ENCODE assay signal across 1 cellular context in genomic region chr2:74747411-74748080, GRCh38.
TF ChIP-seq lines count a peak whose summit lies in the region.

No MANE protein-coding gene starts in this region.

TF ChIP-seq in HepG2, 621 proteins besides CTCF, POLR2A, EP300 and RAD21 (continued from another document and continues in another):
- TF ChIP-seq ZSCAN25 (CRISPR knock-in tag; IDR thresholded peaks at IDR 0.05): 0 out of 2 replicates have a peak, but pooled peaks have one; percentile 55
- TF ChIP-seq, protein P1, sequence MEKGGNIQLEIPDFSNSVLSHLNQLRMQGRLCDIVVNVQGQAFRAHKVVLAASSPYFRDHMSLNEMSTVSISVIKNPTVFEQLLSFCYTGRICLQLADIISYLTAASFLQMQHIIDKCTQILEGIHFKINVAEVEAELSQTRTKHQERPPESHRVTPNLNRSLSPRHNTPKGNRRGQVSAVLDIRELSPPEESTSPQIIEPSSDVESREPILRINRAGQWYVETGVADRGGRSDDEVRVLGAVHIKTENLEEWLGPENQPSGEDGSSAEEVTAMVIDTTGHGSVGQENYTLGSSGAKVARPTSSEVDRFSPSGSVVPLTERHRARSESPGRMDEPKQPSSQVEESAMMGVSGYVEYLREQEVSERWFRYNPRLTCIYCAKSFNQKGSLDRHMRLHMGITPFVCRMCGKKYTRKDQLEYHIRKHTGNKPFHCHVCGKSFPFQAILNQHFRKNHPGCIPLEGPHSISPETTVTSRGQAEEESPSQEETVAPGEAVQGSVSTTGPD (CRISPR knock-in tag; IDR thresholded peaks at IDR 0.05): peak; percentile 83
- TF ChIP-seq ZNF121 (CRISPR knock-in tag; IDR thresholded peaks at IDR 0.05): no peak; the same call in 1 of the 2 replicates
- TF ChIP-seq KAT8 (CRISPR knock-in tag; IDR thresholded peaks at IDR 0.05): peak; percentile 51; the same call in 1 of the 2 replicates
- TF ChIP-seq FOXA1 (IDR thresholded peaks at IDR 0.05): no peak
- no peak; the same call in 1 of the 2 replicates for TF ChIP-seq FOXA1 (CRISPR knock-in tag; IDR thresholded peaks at IDR 0.05)
- 0 out of 2 replicates have a peak, but pooled peaks have one; percentile 19 for TF ChIP-seq FOXJ3 (CRISPR knock-in tag; IDR thresholded peaks at IDR 0.05; ENCODE audit: borderline replicate concordance)
- no peak for TF ChIP-seq ZNF292 (CRISPR knock-in tag; IDR thresholded peaks at IDR 0.05; ENCODE audit: borderline replicate concordance, low read depth)
- TF ChIP-seq ZNF512B (CRISPR knock-in tag; IDR thresholded peaks at IDR 0.05; ENCODE audit: borderline replicate concordance): no peak
- peak; percentile 66; the same call in 1 of the 2 replicates for TF ChIP-seq ZNF225 (CRISPR knock-in tag; IDR thresholded peaks at IDR 0.05)
- peak; percentile 46; the same call in 1 of the 2 replicates for TF ChIP-seq KLF6 (CRISPR knock-in tag; IDR thresholded peaks at IDR 0.05)
- peak; percentile 73; the same call in 1 of the 2 replicates for TF ChIP-seq ZNF468 (CRISPR knock-in tag; IDR thresholded peaks at IDR 0.05)
- TF ChIP-seq, protein P2, sequence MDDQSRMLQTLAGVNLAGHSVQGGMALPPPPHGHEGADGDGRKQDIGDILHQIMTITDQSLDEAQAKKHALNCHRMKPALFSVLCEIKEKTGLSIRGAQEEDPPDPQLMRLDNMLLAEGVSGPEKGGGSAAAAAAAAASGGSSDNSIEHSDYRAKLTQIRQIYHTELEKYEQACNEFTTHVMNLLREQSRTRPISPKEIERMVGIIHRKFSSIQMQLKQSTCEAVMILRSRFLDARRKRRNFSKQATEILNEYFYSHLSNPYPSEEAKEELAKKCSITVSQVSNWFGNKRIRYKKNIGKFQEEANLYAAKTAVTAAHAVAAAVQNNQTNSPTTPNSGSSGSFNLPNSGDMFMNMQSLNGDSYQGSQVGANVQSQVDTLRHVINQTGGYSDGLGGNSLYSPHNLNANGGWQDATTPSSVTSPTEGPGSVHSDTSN (CRISPR knock-in tag; IDR thresholded peaks at IDR 0.05; ENCODE audit: borderline replicate concordance): no peak
- no peak for TF ChIP-seq ZNF224 (CRISPR knock-in tag; IDR thresholded peaks at IDR 0.05)
- no peak for TF ChIP-seq SRSF9 (IDR thresholded peaks at IDR 0.05; ENCODE audit: borderline replicate concordance, insufficient read depth, low read depth, low read length, poor library complexity, severe bottlenecking)
- no peak for TF ChIP-seq ZNF800 (CRISPR knock-in tag; IDR thresholded peaks at IDR 0.05)
- TF ChIP-seq ZNF660 (CRISPR knock-in tag; IDR thresholded peaks at IDR 0.05; ENCODE audit: borderline replicate concordance, low read depth): no peak
- TF ChIP-seq TEAD2 (CRISPR knock-in tag; IDR thresholded peaks at IDR 0.05): no peak
- peak; percentile 75 for TF ChIP-seq PHF21A (CRISPR knock-in tag; IDR thresholded peaks at IDR 0.05)
- TF ChIP-seq PCBP2 (optimal IDR thresholded peaks at IDR 0.05; ENCODE audit: low read depth, low read length, poor library complexity, severe bottlenecking): no peak
- peak; percentile 76 for TF ChIP-seq ZNF883 (CRISPR knock-in tag; IDR thresholded peaks at IDR 0.05; ENCODE audit: not compliant biosample characterization)
- TF ChIP-seq ZFP36L1 (CRISPR knock-in tag; IDR thresholded peaks at IDR 0.05): peak; percentile 80; the same call in 1 of the 2 replicates
- TF ChIP-seq SP5 (CRISPR knock-in tag; IDR thresholded peaks at IDR 0.05; ENCODE audit: borderline replicate concordance, low read depth): peak; percentile 75; the same call in 1 of the 2 replicates
- TF ChIP-seq, protein P3, sequence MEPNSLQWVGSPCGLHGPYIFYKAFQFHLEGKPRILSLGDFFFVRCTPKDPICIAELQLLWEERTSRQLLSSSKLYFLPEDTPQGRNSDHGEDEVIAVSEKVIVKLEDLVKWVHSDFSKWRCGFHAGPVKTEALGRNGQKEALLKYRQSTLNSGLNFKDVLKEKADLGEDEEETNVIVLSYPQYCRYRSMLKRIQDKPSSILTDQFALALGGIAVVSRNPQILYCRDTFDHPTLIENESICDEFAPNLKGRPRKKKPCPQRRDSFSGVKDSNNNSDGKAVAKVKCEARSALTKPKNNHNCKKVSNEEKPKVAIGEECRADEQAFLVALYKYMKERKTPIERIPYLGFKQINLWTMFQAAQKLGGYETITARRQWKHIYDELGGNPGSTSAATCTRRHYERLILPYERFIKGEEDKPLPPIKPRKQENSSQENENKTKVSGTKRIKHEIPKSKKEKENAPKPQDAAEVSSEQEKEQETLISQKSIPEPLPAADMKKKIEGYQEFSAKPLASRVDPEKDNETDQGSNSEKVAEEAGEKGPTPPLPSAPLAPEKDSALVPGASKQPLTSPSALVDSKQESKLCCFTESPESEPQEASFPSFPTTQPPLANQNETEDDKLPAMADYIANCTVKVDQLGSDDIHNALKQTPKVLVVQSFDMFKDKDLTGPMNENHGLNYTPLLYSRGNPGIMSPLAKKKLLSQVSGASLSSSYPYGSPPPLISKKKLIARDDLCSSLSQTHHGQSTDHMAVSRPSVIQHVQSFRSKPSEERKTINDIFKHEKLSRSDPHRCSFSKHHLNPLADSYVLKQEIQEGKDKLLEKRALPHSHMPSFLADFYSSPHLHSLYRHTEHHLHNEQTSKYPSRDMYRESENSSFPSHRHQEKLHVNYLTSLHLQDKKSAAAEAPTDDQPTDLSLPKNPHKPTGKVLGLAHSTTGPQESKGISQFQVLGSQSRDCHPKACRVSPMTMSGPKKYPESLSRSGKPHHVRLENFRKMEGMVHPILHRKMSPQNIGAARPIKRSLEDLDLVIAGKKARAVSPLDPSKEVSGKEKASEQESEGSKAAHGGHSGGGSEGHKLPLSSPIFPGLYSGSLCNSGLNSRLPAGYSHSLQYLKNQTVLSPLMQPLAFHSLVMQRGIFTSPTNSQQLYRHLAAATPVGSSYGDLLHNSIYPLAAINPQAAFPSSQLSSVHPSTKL (CRISPR knock-in tag; IDR thresholded peaks at IDR 0.05): peak; percentile 97
- peak; percentile 82 for TF ChIP-seq ZNF350 (CRISPR knock-in tag; IDR thresholded peaks at IDR 0.05; ENCODE audit: borderline replicate concordance, low read depth)
- peak; percentile 51; the same call in 1 of the 2 replicates for TF ChIP-seq ZNF629 (CRISPR knock-in tag; conservative IDR thresholded peaks at IDR 0.05)
- TF ChIP-seq ARNT2 (CRISPR knock-in tag; IDR thresholded peaks at IDR 0.05; ENCODE audit: low read depth): no peak
- no peak for TF ChIP-seq SOX6 (IDR thresholded peaks at IDR 0.05)
- peak; percentile 83 for TF ChIP-seq SOX6 (CRISPR knock-in tag; IDR thresholded peaks at IDR 0.05)
- TF ChIP-seq HMG20B (CRISPR knock-in tag; conservative IDR thresholded peaks at IDR 0.05): peak; percentile 64; the same call in 1 of the 2 replicates
- peak; percentile 77; the same call in 1 of the 2 replicates for TF ChIP-seq ZNF136 (CRISPR knock-in tag; IDR thresholded peaks at IDR 0.05; ENCODE audit: low read depth)
- TF ChIP-seq ZBTB8A (CRISPR knock-in tag; IDR thresholded peaks at IDR 0.05; ENCODE audit: borderline replicate concordance, low read depth): no peak
- 0 out of 2 replicates have a peak, but pooled peaks have one; percentile 26 for TF ChIP-seq ZNF569 (CRISPR knock-in tag; IDR thresholded peaks at IDR 0.05; ENCODE audit: borderline replicate concordance)
- TF ChIP-seq ZNF232 (CRISPR knock-in tag; IDR thresholded peaks at IDR 0.05; ENCODE audit: borderline replicate concordance): no peak
- peak; percentile 47; the same call in 1 of the 2 replicates for TF ChIP-seq HOXA5 (CRISPR knock-in tag; IDR thresholded peaks at IDR 0.05)
- no peak for TF ChIP-seq NONO (IDR thresholded peaks at IDR 0.05)
- TF ChIP-seq NONO (CRISPR knock-in tag; conservative IDR thresholded peaks at IDR 0.05): peak; percentile 71
- 0 out of 2 replicates have a peak, but pooled peaks have one; percentile 34 for TF ChIP-seq ZNF788 (CRISPR knock-in tag; IDR thresholded peaks at IDR 0.05; ENCODE audit: borderline replicate concordance)
- peak; percentile 21; the same call in 1 of the 2 replicates for TF ChIP-seq SAFB2 (CRISPR knock-in tag; IDR thresholded peaks at IDR 0.05; ENCODE audit: borderline replicate concordance, low read depth)
- TF ChIP-seq SPEN (CRISPR knock-in tag; IDR thresholded peaks at IDR 0.05; ENCODE audit: low read depth): peak; percentile 30; the same call in 1 of the 2 replicates
- TF ChIP-seq BCL3 (CRISPR knock-in tag; IDR thresholded peaks at IDR 0.05): no peak; the same call in 1 of the 2 replicates
- no peak; a peak in 1 of 4 replicates for TF ChIP-seq NR2F1 (CRISPR knock-in tag; IDR thresholded peaks at IDR 0.05)
- peak; percentile 80 for TF ChIP-seq HOXA3 (CRISPR knock-in tag; IDR thresholded peaks at IDR 0.05)
- TF ChIP-seq, protein P4, sequence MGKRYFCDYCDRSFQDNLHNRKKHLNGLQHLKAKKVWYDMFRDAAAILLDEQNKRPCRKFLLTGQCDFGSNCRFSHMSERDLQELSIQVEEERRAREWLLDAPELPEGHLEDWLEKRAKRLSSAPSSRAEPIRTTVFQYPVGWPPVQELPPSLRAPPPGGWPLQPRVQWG (CRISPR knock-in tag; IDR thresholded peaks at IDR 0.05; ENCODE audit: borderline replicate concordance, low read depth): no peak
